8 cellular contexts compared by ENCODE assay signal in the genomic region with DNA sequence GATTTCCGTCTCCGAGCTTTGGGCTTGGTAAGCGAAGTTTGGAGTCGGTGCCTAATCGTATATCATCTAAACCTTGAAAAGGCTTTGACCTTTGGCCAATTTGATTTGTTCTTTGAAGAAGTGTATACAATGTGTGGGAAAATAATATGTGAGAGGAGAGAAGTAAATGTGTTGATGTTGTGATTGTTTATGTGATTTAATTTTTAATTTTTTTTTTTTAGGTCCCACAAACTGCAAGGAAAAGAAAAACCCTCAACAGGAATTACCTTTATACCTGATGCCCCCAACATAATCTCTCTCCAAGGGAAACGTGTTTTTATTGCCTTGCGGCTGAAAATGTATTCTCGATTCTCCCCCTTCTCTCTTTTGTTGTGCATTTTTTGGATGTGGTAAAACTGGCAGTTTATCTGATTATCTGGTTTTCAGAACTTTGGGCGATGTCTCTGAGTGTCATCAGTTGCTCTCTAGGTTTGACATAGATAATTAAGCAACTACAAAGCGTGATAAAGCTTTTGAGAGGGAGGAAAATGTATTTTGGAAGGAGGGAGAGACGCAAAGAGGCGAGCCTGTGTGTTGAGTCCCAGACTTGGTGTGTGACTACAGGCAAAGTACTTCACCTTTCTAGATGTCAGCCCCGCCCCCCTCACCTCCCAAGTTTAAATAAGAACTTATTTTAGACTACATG. TPM values are rescaled to one million over a fixed set of nuclear protein-coding genes. Genes with fewer than 3 reads are reported as not detected.
A peak's percentile ranks its signal among the peaks of the same experiment; 100 is the strongest.
DNase-seq lines count a peak whose midpoint lies in the region; ATAC-seq and TF ChIP-seq lines count a peak whose summit lies in the region.

No MANE protein-coding gene starts in this region.

- no peaks in the 10 kb centered on the region for H3K36me3 ChIP-seq in CD8-positive, alpha-beta T cell (ENCODE audit: insufficient read depth, low read length)
- no peaks in the 10 kb centered on the region for H3K36me3 ChIP-seq in iPS-15b (ENCODE audit: control insufficient read depth, insufficient read depth, low read length)

- H3K4me3 ChIP-seq in CD8-positive, alpha-beta T cell (ENCODE audit: low read depth, low read length): peak overlapping the region; percentile 64
- H3K4me3 ChIP-seq in iPS-15b (ENCODE audit: low read depth, low read length): peak overlapping the region; percentile 79

- no peak for TF ChIP-seq CTCF in CD8-positive, alpha-beta T cell (IDR thresholded peaks at IDR 0.05)

- CTCF ChIA-PET in CD8-positive, alpha-beta T cell (lab: Charles Lee): interaction anchor here (0.8 to 1.9 kb wide), 14 partner anchors 10 to 447 kb away, joined by 3 to 14 read pairs (median 4); no protein-coding TSS in a partner anchor

- no peaks in the 10 kb centered on the region for H3K9me3 Mint-ChIP-seq in CD8-positive, alpha-beta T cell
- H3K9me3 Mint-ChIP-seq in activated naive CD4-positive, alpha-beta T cell treated with anti-CD3 and anti-CD28 coated beads, Interleukin-2, amount 50 U/mL, for 72 hours: no peaks in the 10 kb centered on the region

- POLR2A ChIA-PET in CD8-positive, alpha-beta T cell (lab: Charles Lee): interaction anchor here (0.7 to 1.1 kb wide), 8 partner anchors 11 to 220 kb away, joined by 3 to 6 read pairs (median 4); partner anchors contain the start of gene MSH6

- peak overlapping the region; percentile 76 for H3K4me3 Mint-ChIP-seq in CD8-positive, alpha-beta T cell

- peak overlapping the region; percentile 96 for H3K9ac ChIP-seq in iPS-15b (ENCODE audit: low read depth, low read length)

- ATAC-seq in CD8-positive, alpha-beta T cell: no peak
- no peak for ATAC-seq in activated naive CD4-positive, alpha-beta T cell treated with anti-CD3 and anti-CD28 coated beads, Interleukin-2, amount 50 U/mL, for 72 hours

- peak overlapping the region; percentile 81 for H3K27ac ChIP-seq in CD8-positive, alpha-beta T cell (ENCODE audit: low read depth, low read length)

- peaks cover 13% of the 10 kb centered on the region for H3K36me3 Mint-ChIP-seq in CD8-positive, alpha-beta T cell
- H3K36me3 Mint-ChIP-seq in activated naive CD4-positive, alpha-beta T cell treated with anti-CD3 and anti-CD28 coated beads, Interleukin-2, amount 50 U/mL, for 72 hours: peaks cover 7 to 12% of the 10 kb centered on the region in 2 donors

- H3K4me1 Mint-ChIP-seq in CD8-positive, alpha-beta T cell (ENCODE audit: low read depth): peaks cover 33% of the 10 kb centered on the region

- H3K27me3 Mint-ChIP-seq in CD8-positive, alpha-beta T cell (ENCODE audit: low read depth): no peaks in the 10 kb centered on the region

- H3K4me1 ChIP-seq in CD8-positive, alpha-beta T cell (ENCODE audit: insufficient read depth, low read length): peaks cover 24% of the 10 kb centered on the region
- H3K4me1 ChIP-seq in iPS-15b (ENCODE audit: control insufficient read depth, insufficient read depth, low read length): no peaks in the 10 kb centered on the region

- H3K27ac Mint-ChIP-seq in CD8-positive, alpha-beta T cell: peak overlapping the region; percentile 80
- peak overlapping the region; percentile 84 to 91 for H3K27ac Mint-ChIP-seq in activated naive CD4-positive, alpha-beta T cell treated with anti-CD3 and anti-CD28 coated beads, Interleukin-2, amount 50 U/mL, for 72 hours

- DNase-seq in CD8-positive, alpha-beta T cell: peak in 4 of 7 experiments; percentile 10 to 57 (median 45)
- DNase-seq in NCI-H69 (lab: John Stamatoyannopoulos, UW): peak; percentile 19
- DNase-seq in activated naive CD4-positive, alpha-beta T cell treated with anti-CD3 and anti-CD28 coated beads, Interleukin-2, amount 50 U/mL, for 72 hours (ENCODE audit: low spot score in 2 of 2): no peak
- DNase-seq in stimulated activated CD4-positive, alpha-beta T cell treated with anti-CD3 and anti-CD28 coated beads, Interleukin-2, amount 100 ng/mL, for 24 hours: peak; percentile 35 to 42
- DNase-seq in GM03348 (ENCODE audit: low spot score): no peak
- no peak for DNase-seq in NCI-H1105 (lab: John Stamatoyannopoulos, UW)
- no peak for DNase-seq in NCI-H524 (lab: John Stamatoyannopoulos, UW)

- H3K9me3 ChIP-seq in CD8-positive, alpha-beta T cell (ENCODE audit: low read length): no peaks in the 10 kb centered on the region
- no peaks in the 10 kb centered on the region for H3K9me3 ChIP-seq in iPS-15b (ENCODE audit: control insufficient read depth, insufficient read depth, low read length)

- intact Hi-C loops in CD8-positive, alpha-beta T cell (cut with DNase I, micrococcal nuclease): loop anchor here (1.0 to 10.0 kb wide), 8 partner anchors 48 to 1202 kb away; partner anchors contain the start of gene MSH2 (in 1 of the 2)

- H3K27me3 ChIP-seq in CD8-positive, alpha-beta T cell (ENCODE audit: insufficient read depth, low read length): no peaks in the 10 kb centered on the region
- H3K27me3 ChIP-seq in iPS-15b (ENCODE audit: control insufficient read depth, insufficient read depth, low read length): no peaks in the 10 kb centered on the region

RNA-seq across cellular contexts. Expression of gene FBXO11, which starts 0.9 kb away (rescaled TPM):
- 100 to 1,000 TPM; 144 to 146 TPM for total RNA-seq in CD8-positive, alpha-beta T cell
- total RNA-seq in activated naive CD4-positive, alpha-beta T cell treated with anti-CD3 and anti-CD28 coated beads, Interleukin-2, amount 50 U/mL, for 72 hours: 10 to 100 TPM; 42.2 to 54.2 TPM

Comparison
In these comparisons a context has a peak if more than half of its experiments do, and no peak if none do; other contexts are left out.
1. DNase-seq: peak in CD8-positive, alpha-beta T cell (4 of 7), NCI-H69 (single experiment) and stimulated activated CD4-positive, alpha-beta T cell treated with anti-CD3 and anti-CD28 coated beads, Interleukin-2, amount 100 ng/mL, for 24 hours (2 of 2); none in activated naive CD4-positive, alpha-beta T cell treated with anti-CD3 and anti-CD28 coated beads, Interleukin-2, amount 50 U/mL, for 72 hours (0 of 2), GM03348 (single experiment), NCI-H1105 (single experiment) and NCI-H524 (0 of 2).